Comparison of ENCODE assay signal across 9 cellular contexts in the genomic region with DNA sequence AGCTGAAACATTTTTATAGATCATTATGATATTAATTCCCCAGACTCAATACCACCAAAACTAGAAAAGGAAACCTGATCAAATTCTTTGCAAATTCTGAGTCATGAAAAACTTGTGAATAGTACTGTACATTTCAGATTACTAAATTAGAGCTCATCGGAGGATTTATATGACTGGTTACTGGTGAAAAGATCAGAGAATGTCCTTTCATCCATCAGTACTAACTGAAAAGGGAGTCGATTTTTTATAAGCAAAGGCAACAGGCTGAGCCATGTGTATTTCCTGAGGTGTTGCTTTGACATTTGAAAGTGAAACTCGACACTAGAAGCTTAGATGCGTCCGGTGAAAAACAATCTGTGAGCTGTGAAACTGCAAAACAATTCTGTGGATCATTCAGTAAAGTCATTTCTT.
A peak's percentile ranks its signal among the peaks of the same experiment; 100 is the strongest.
DNase-seq lines count a peak whose midpoint lies in the region; ATAC-seq and TF ChIP-seq lines count a peak whose summit lies in the region.
"Had no signal": no experiment of that assay in that cellular context is flagged by ENCODE, and none has a peak within 500 bp of the region (broad histone marks: within the 10 kb centered on the region; RNA-seq: fewer than 3 reads in every experiment).

No MANE protein-coding gene starts in this region.

- no peaks in the 10 kb centered on the region for H3K36me3 ChIP-seq in ovary
- no peaks in the 10 kb centered on the region for H3K36me3 ChIP-seq in body of pancreas (replicated peaks in 1 of 2; ENCODE audit: insufficient read depth in 1 of 2, low read depth in 2 of 2)
- H3K36me3 ChIP-seq: heart right ventricle had no signal

- no peaks in the 10 kb centered on the region for H3K27me3 Mint-ChIP-seq in osteocyte (ENCODE audit: unreplicated experiment)

- H3K9me3 ChIP-seq in ovary (no peaks in the 10 kb centered on the region), body of pancreas (no peaks in the 10 kb centered on the region)
- H3K9me3 ChIP-seq: heart right ventricle had no signal

- 3 to 8% (median 3%) methylated on average over 5 of the region's 5 CpGs for WGBS in ovary, 3 donors
- 29 to 49% methylated on average over 5 of the region's 5 CpGs for WGBS in body of pancreas, 2 donors

- intact Hi-C loops in ovary (cut with DNase I) = no loop called here
- intact Hi-C loops in body of pancreas (cut with DNase I) = no loop called here

- TF ChIP-seq POLR2A in ovary (IDR thresholded peaks at IDR 0.05) (no peak), body of pancreas (IDR thresholded peaks at IDR 0.05) (no peak)

- TF ChIP-seq CTCF in GM10266 (IDR thresholded peaks at IDR 0.05; ENCODE audit: control insufficient read depth, insufficient read depth, low read depth, missing control alignments) (no peak), GM20000 (IDR thresholded peaks at IDR 0.05; ENCODE audit: extremely low read depth, missing control alignments) (no peak), fibroblast of mammary gland (conservative IDR thresholded peaks at IDR 0.05; ENCODE audit: control insufficient read depth, insufficient read depth, low read depth, low read length) (no peak), ovary (IDR thresholded peaks at IDR 0.05) (no peak), osteocyte (IDR thresholded peaks at IDR 0.05) (no peak), body of pancreas (IDR thresholded peaks at IDR 0.05) (no peak)

- no peak overlapping the region for H3K4me3 ChIP-seq in fibroblast of mammary gland (ENCODE audit: control insufficient read depth, low read depth, low read length)
- no peak overlapping the region for H3K4me3 ChIP-seq in ovary
- H3K4me3 ChIP-seq in body of pancreas = no peak overlapping the region

- DNase-seq in GM10266 (ENCODE audit: extremely low spot score) = peak; percentile 19
- peak; percentile 38 for DNase-seq in GM20000 (ENCODE audit: low spot score)
- DNase-seq in M059J (ENCODE audit: low read depth) = peak; percentile 67
- DNase-seq in fibroblast of mammary gland (ENCODE audit: low read depth) = peak; percentile 38
- DNase-seq in ovary = no peak
- no peak for DNase-seq in osteocyte (ENCODE audit: extremely low spot score, unreplicated experiment)
- DNase-seq in body of pancreas = no peak
- DNase-seq in stimulated activated CD4-positive, alpha-beta T cell treated with anti-CD3 and anti-CD28 coated beads, Interleukin-4, amount 100 ng/mL, for 1 hour = no peak
- DNase-seq: heart right ventricle had no signal

- TF ChIP-seq EP300 in ovary (IDR thresholded peaks at IDR 0.05) = no peak

- no peaks in the 10 kb centered on the region for H3K36me3 Mint-ChIP-seq in osteocyte (ENCODE audit: unreplicated experiment)

- H3K27me3 ChIP-seq in ovary (no peaks in the 10 kb centered on the region), body of pancreas (no peaks in the 10 kb centered on the region)
- H3K27me3 ChIP-seq: heart right ventricle had no signal

- H3K4me1 ChIP-seq in ovary (ENCODE audit: insufficient read depth) (peaks cover 4% of the 10 kb centered on the region), body of pancreas (no peaks in the 10 kb centered on the region)

- H3K27ac ChIP-seq in ovary (no peak overlapping the region), body of pancreas (peak overlapping the region in 1 of 4 donors; percentile 11)

- no peak overlapping the region for H3K4me3 Mint-ChIP-seq in osteocyte (ENCODE audit: unreplicated experiment)

- no peaks in the 10 kb centered on the region for H3K9me3 Mint-ChIP-seq in osteocyte (ENCODE audit: unreplicated experiment)

- no peak for ATAC-seq in body of pancreas

- H3K27ac Mint-ChIP-seq in osteocyte (ENCODE audit: unreplicated experiment) = no peak overlapping the region

- H3K4me1 Mint-ChIP-seq in osteocyte (ENCODE audit: unreplicated experiment) = peaks cover 28% of the 10 kb centered on the region

Comparison
In these comparisons a context has a peak if more than half of its experiments do, and no peak if none do; other contexts are left out.
1. DNase-seq: peak in GM10266 (single experiment), GM20000 (single experiment), M059J (single experiment) and fibroblast of mammary gland (single experiment); none in ovary (0 of 5), osteocyte (single experiment), body of pancreas (0 of 4) and stimulated activated CD4-positive, alpha-beta T cell treated with anti-CD3 and anti-CD28 coated beads, Interleukin-4, amount 100 ng/mL, for 1 hour (single experiment).